8 cellular contexts compared by ENCODE assay signal in the genomic region with DNA sequence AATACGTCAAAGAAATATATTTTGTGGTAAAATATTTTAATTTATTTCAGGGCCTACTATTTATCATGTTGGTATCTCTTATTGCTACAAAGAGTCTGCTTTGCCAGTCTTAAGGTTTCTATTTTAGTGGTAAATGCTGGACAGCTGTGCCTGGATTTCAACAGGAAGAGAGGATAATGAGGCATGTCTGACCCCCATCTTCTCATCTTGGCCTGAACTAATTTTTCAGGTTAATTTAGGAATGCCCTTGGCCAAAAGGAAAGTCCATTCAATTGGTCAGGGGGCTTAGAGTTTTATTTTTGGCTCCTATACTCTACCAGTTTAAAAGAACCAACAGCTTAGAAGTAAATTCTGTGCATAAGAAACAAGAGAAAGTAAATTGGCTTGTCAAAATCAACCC.
"Had no signal": no experiment of that assay in that cellular context is flagged by ENCODE, and none has a peak within 500 bp of the region (broad histone marks: within the 10 kb centered on the region; RNA-seq: fewer than 3 reads in every experiment).

No MANE protein-coding gene starts in this region.

- H3K4me2 ChIP-seq: GM23338 had no signal

- H3K4me1 ChIP-seq: HAP-1 had no signal

- DNase-seq: GM23248, GOT3, H7, H9, HCEC 1CT, HFFc6 had no signal

- H3K9ac ChIP-seq: GM23248 had no signal

- H3K9me3 ChIP-seq: HAP-1 had no signal

- H3K27ac ChIP-seq: GM23248 had no signal

- H3K4me3 ChIP-seq: GM23248, GM23338, HAP-1 had no signal

- H3K36me3 ChIP-seq: HAP-1 had no signal

- H2AFZ ChIP-seq: GM23248, GM23338 had no signal
